In the genomic region with DNA sequence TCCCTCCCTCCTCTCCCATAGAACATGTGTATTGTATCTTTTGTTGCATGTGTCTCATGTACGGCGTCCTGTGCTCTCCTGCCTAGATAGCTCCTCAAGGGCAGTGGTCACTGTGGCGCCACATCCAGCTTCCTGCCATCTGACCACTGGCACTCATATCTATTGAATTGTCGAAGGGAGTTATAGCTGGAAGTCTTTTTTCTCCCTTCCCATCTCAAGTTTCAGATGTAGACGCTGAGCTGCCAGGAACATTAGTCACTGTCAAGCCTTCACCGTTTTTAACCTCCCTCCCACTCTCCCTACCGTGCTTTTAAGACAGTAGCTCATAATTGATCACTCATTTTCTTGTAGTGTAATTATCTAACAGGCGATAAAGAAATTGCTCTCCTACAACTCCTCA, we compare ENCODE assay signal across 10 cellular contexts. TPM values are rescaled to one million over a fixed set of nuclear protein-coding genes. Genes with fewer than 3 reads are reported as not detected.
DNase-seq lines count a peak whose midpoint lies in the region; ATAC-seq and TF ChIP-seq lines count a peak whose summit lies in the region.
"Had no signal": no experiment of that assay in that cellular context is flagged by ENCODE, and none has a peak within 500 bp of the region (broad histone marks: within the 10 kb centered on the region; RNA-seq: fewer than 3 reads in every experiment).

No MANE protein-coding gene starts in this region.

- TF ChIP-seq CTCF in RWPE1 (conservative IDR thresholded peaks at IDR 0.05; ENCODE audit: low read depth) (no peak), progenitor cell of endocrine pancreas (IDR thresholded peaks at IDR 0.05; ENCODE audit: unreplicated experiment) (no peak), esophagus squamous epithelium (IDR thresholded peaks at IDR 0.05) (no peak)

- CTCF ChIA-PET in RWPE1 (lab: Yijun Ruan, JAX), result interaction anchor here (0.6 to 1.5 kb wide), 3 partner anchors 9 to 338 kb away, joined by 3 to 6 read pairs (median 5); no protein-coding TSS in a partner anchor

- POLR2A ChIA-PET in RWPE1 (lab: Yijun Ruan, JAX; ENCODE audit: low non-redundant PET), result no interaction called here

- DNase-seq in EL (peak; percentile 89), RWPE1 (ENCODE audit: low spot score) (peak; percentile 62), dermis blood vessel endothelial cell (peak; percentile 32), progenitor cell of endocrine pancreas (ENCODE audit: low spot score, unreplicated experiment) (no peak), NOMO-1 (lab: John Stamatoyannopoulos, UW; ENCODE audit: unreplicated experiment in 2 of 2) (no peak), esophagus squamous epithelium (lab: John Stamatoyannopoulos, UW) (no peak)
- no peak for DNase-seq in stimulated activated CD4-positive, alpha-beta T cell treated with anti-CD3 and anti-CD28 coated beads, Interleukin-4, amount 100 ng/mL, for 4 hours
- DNase-seq: DMS 273 treated with DMSO at 0.1 percent for 48 hours, transverse colon had no signal

- peak overlapping the region; percentile 46 for H3K27ac Mint-ChIP-seq in progenitor cell of endocrine pancreas

- no peak for TF ChIP-seq POLR2A in esophagus squamous epithelium (IDR thresholded peaks at IDR 0.05)

- no peaks in the 10 kb centered on the region for H3K9me3 ChIP-seq in esophagus squamous epithelium
- H3K9me3 ChIP-seq: transverse colon had no signal

- H3K4me3 ChIP-seq in esophagus squamous epithelium, result no peak overlapping the region
- H3K4me3 ChIP-seq: transverse colon had no signal

- peaks cover 0 to 100% (median 0%) of the 10 kb centered on the region in 3 donors for H3K36me3 ChIP-seq in esophagus squamous epithelium

- no peak overlapping the region for H3K4me3 Mint-ChIP-seq in progenitor cell of endocrine pancreas (ENCODE audit: low read depth)

- H3K27ac ChIP-seq in RWPE1, result no peak overlapping the region
- no peak overlapping the region for H3K27ac ChIP-seq in esophagus squamous epithelium
- H3K27ac ChIP-seq: transverse colon had no signal

- H3K27me3 ChIP-seq in esophagus squamous epithelium, result no peaks in the 10 kb centered on the region
- H3K27me3 ChIP-seq: transverse colon had no signal

- no peak for ATAC-seq in HG03432 (IDR thresholded peaks at IDR 0.05; ENCODE audit: unreplicated experiment)

- intact Hi-C loops in esophagus squamous epithelium (cut with DNase I), result no loop called here

- H3K36me3 Mint-ChIP-seq in progenitor cell of endocrine pancreas (ENCODE audit: insufficient read depth), result peaks cover 30% of the 10 kb centered on the region

- H3K4me1 Mint-ChIP-seq in progenitor cell of endocrine pancreas (ENCODE audit: low read depth), result no peaks in the 10 kb centered on the region

- no peaks in the 10 kb centered on the region for H3K4me1 ChIP-seq in esophagus squamous epithelium
- H3K4me1 ChIP-seq: transverse colon had no signal

- H3K9me3 Mint-ChIP-seq in progenitor cell of endocrine pancreas (ENCODE audit: low read depth), result no peaks in the 10 kb centered on the region

- H3K27me3 Mint-ChIP-seq in progenitor cell of endocrine pancreas, result no peaks in the 10 kb centered on the region

- 55 to 66% methylated on average over 8 of the region's 8 CpGs for WGBS in esophagus squamous epithelium, 2 donors

RNA-seq across cellular contexts. Expression of gene MTHFD1, which starts 33.0 kb away (rescaled TPM):
- total RNA-seq in dermis blood vessel endothelial cell, result 39.8 and 112 TPM in 2 replicates
- total RNA-seq in progenitor cell of endocrine pancreas, result 70.3 and 71.9 TPM in 2 replicates
- total RNA-seq in esophagus squamous epithelium, result 10 to 100 TPM; 27.6 to 66.0 (median 53.8) TPM

RNA-seq across cellular contexts. Expression of gene AKAP5, which starts 44.1 kb away (rescaled TPM):
- 0.47 and 0.68 TPM in 2 replicates for total RNA-seq in dermis blood vessel endothelial cell
- 1.1 and 1.6 TPM in 2 replicates for total RNA-seq in progenitor cell of endocrine pancreas
- total RNA-seq in esophagus squamous epithelium, result under 1 TPM in 2 of 4 donors, not detected in 2; 0.04 to 0.38 TPM

Comparison
In these comparisons a context has a peak if more than half of its experiments do, and no peak if none do; other contexts are left out.
1. DNase-seq: peak in EL (single experiment), RWPE1 (single experiment) and dermis blood vessel endothelial cell (single experiment); none in progenitor cell of endocrine pancreas (single experiment), NOMO-1 (0 of 2), stimulated activated CD4-positive, alpha-beta T cell treated with anti-CD3 and anti-CD28 coated beads, Interleukin-4, amount 100 ng/mL, for 4 hours (0 of 2) and esophagus squamous epithelium (single experiment).